In the genomic region with DNA sequence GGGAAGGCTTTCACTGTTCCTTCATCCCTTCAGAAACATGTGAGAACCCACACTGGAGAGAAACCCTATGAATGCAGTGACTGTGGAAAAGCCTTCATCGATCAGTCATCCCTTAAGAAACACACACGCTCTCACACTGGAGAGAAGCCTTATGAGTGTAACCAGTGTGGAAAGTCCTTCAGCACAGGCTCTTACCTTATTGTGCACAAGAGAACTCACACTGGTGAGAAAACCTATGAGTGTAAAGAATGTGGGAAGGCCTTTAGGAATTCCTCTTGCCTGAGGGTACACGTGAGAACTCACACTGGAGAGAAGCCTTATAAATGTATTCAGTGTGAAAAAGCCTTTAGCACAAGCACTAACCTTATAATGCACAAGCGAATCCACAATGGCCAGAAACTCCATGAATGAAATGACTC, we compare ENCODE assay signal across 1 cellular context.
TF ChIP-seq lines count a peak whose summit lies in the region.

No MANE protein-coding gene starts in this region.

TF ChIP-seq in GM23338, 12 proteins besides CTCF, POLR2A, EP300 and RAD21:
- TF ChIP-seq REST (IDR thresholded peaks at IDR 0.05; ENCODE audit: unreplicated experiment) (no peak), ETS1 (IDR thresholded peaks at IDR 0.05) (no peak), ZNF331 (CRISPR knock-in tag; IDR thresholded peaks at IDR 0.05; ENCODE audit: low read depth) (no peak), NANOG (IDR thresholded peaks at IDR 0.05; ENCODE audit: borderline replicate concordance) (no peak), EZH2phosphoT487 (IDR thresholded peaks at IDR 0.05; ENCODE audit: unreplicated experiment) (no peak), POLR2AphosphoS5 (IDR thresholded peaks at IDR 0.05; ENCODE audit: low read depth) (no peak), STAT1 (IDR thresholded peaks at IDR 0.05; ENCODE audit: unreplicated experiment) (no peak), EZH2 (IDR thresholded peaks at IDR 0.05; ENCODE audit: low read depth, unreplicated experiment) (no peak), CREB1 (CRISPR knock-in tag; IDR thresholded peaks at IDR 0.05; ENCODE audit: low read depth) (no peak), ZNF462 (CRISPR knock-in tag; IDR thresholded peaks at IDR 0.05) (no peak), JUNB (IDR thresholded peaks at IDR 0.05; ENCODE audit: unreplicated experiment) (no peak), ZNF114 (CRISPR knock-in tag; IDR thresholded peaks at IDR 0.05) (no peak)
